Comparison of ENCODE assay signal across 1 cellular context in genomic region chr9:95666785-95667155, GRCh38.
TF ChIP-seq lines count a peak whose summit lies in the region.

No MANE protein-coding gene starts in this region.

TF ChIP-seq in WTC11, 78 proteins besides CTCF, POLR2A, EP300 and RAD21 (continued from another document):
- no peak for TF ChIP-seq ERG (CRISPR knock-in tag; IDR thresholded peaks at IDR 0.05)
